Comparison of ENCODE assay signal across 8 cellular contexts in genomic region chr6:30720738-30721197, GRCh38. TPM values are rescaled to one million over a fixed set of nuclear protein-coding genes. Genes with fewer than 3 reads are reported as not detected.
A peak's percentile ranks its signal among the peaks of the same experiment; 100 is the strongest.
DNase-seq lines count a peak whose midpoint lies in the region; ATAC-seq lines count a peak whose summit lies in the region.

No MANE protein-coding gene starts in this region.

- H4K8ac ChIP-seq in mesendoderm (ENCODE audit: low read depth, low read length), result peak overlapping the region; percentile 67

- peaks cover 45% of the 10 kb centered on the region for H3K36me3 Mint-ChIP-seq in stimulated activated memory B cell treated with anti-CD40 and anti-IgM and Interleukin-4, amounts not matched to agents 10 μg/mL and 1 μg/mL and 100 μg/mL, for 72 hours

- peak overlapping the region; percentile 63 for H3K4me3 ChIP-seq in effector memory CD4-positive, alpha-beta T cell (ENCODE audit: insufficient read depth, low read depth, low read length, poor library complexity, severe bottlenecking)
- peak overlapping the region; percentile 95 for H3K4me3 ChIP-seq in mesendoderm (ENCODE audit: low read length)

- no peak overlapping the region for H2BK15ac ChIP-seq in mesendoderm (replicated peaks; ENCODE audit: low read depth)

- peaks cover 29% of the 10 kb centered on the region for H3K36me3 ChIP-seq in effector memory CD4-positive, alpha-beta T cell (ENCODE audit: control insufficient read depth, insufficient read depth, low read length)
- peaks cover 19% of the 10 kb centered on the region for H3K36me3 ChIP-seq in mesendoderm (ENCODE audit: control insufficient read depth, insufficient read depth, low read length)

- peak overlapping the region; percentile 73 for H2BK5ac ChIP-seq in mesendoderm (ENCODE audit: low read length)

- no peaks in the 10 kb centered on the region for H3K27me3 ChIP-seq in effector memory CD4-positive, alpha-beta T cell (replicated peaks; ENCODE audit: control insufficient read depth, insufficient read depth, low read length, poor library complexity, severe bottlenecking)
- no peaks in the 10 kb centered on the region for H3K27me3 ChIP-seq in mesendoderm (ENCODE audit: insufficient read depth, low read length, poor library complexity)

- no peaks in the 10 kb centered on the region for H3K9me3 ChIP-seq in effector memory CD4-positive, alpha-beta T cell (ENCODE audit: control insufficient read depth, low read length)

- no CpG with 5 or more reads among the region's 29 CpGs for WGBS in mesendoderm (ENCODE audit: extremely low coverage, insufficient coverage, low lambda C conversion rate)

- peak overlapping the region; percentile 94 for H3K4me3 Mint-ChIP-seq in stimulated activated memory B cell treated with anti-CD40 and anti-IgM and Interleukin-4, amounts not matched to agents 10 μg/mL and 1 μg/mL and 100 μg/mL, for 72 hours

- peak overlapping the region; percentile 96 for H3K56ac ChIP-seq in mesendoderm (ENCODE audit: low read length)

- H2AK5ac ChIP-seq in mesendoderm (ENCODE audit: low read length), result no peak overlapping the region

- H3K23ac ChIP-seq in mesendoderm (ENCODE audit: low read length), result peak overlapping the region; percentile 49

- peaks cover 41% of the 10 kb centered on the region for H3K79me2 ChIP-seq in mesendoderm (ENCODE audit: control insufficient read depth, insufficient read depth, low read length)

- DNase-seq in NCI-H1436 (lab: John Stamatoyannopoulos, UW), result peak; percentile 62
- DNase-seq in NCI-H1436 treated with DMSO at 0.1 percent for 48 hours (lab: John Stamatoyannopoulos, UW), result no peak
- DNase-seq in NCI-H524 (lab: John Stamatoyannopoulos, UW), result peak; percentile 41 to 71
- DNase-seq in activated CD4-positive, alpha-beta T cell treated with anti-CD3 and anti-CD28 coated beads, Interleukin-2, amount 50 U/mL, for 48 hours, result peak; percentile 70 to 76
- DNase-seq in effector memory CD4-positive, alpha-beta T cell, result peak in 1 of 3 donors; percentile 24
- peak; percentile 81 for DNase-seq in mesendoderm

- peak overlapping the region; percentile 86 for H3K4ac ChIP-seq in mesendoderm (ENCODE audit: low read depth, low read length)

- peak overlapping the region; percentile 85 for H3K27ac ChIP-seq in effector memory CD4-positive, alpha-beta T cell (ENCODE audit: insufficient read depth, low read length, poor library complexity, severe bottlenecking)
- H3K27ac ChIP-seq in mesendoderm (ENCODE audit: low read depth, low read length), result peak overlapping the region; percentile 90

- no peaks in the 10 kb centered on the region for H3K9me3 Mint-ChIP-seq in stimulated activated memory B cell treated with anti-CD40 and anti-IgM and Interleukin-4, amounts not matched to agents 10 μg/mL and 1 μg/mL and 100 μg/mL, for 72 hours

- peak overlapping the region; percentile 94 for H3K27ac Mint-ChIP-seq in stimulated activated memory B cell treated with anti-CD40 and anti-IgM and Interleukin-4, amounts not matched to agents 10 μg/mL and 1 μg/mL and 100 μg/mL, for 72 hours

- peaks cover 2% of the 10 kb centered on the region for H3K79me1 ChIP-seq in mesendoderm (ENCODE audit: low read length)

- no peak overlapping the region for H4K5ac ChIP-seq in mesendoderm (ENCODE audit: low read length)

- H3K27me3 Mint-ChIP-seq in stimulated activated memory B cell treated with anti-CD40 and anti-IgM and Interleukin-4, amounts not matched to agents 10 μg/mL and 1 μg/mL and 100 μg/mL, for 72 hours, result no peaks in the 10 kb centered on the region

- H3K4me1 Mint-ChIP-seq in stimulated activated memory B cell treated with anti-CD40 and anti-IgM and Interleukin-4, amounts not matched to agents 10 μg/mL and 1 μg/mL and 100 μg/mL, for 72 hours, result peaks cover 66% of the 10 kb centered on the region

- peak overlapping the region; percentile 34 for H2BK120ac ChIP-seq in mesendoderm (ENCODE audit: low read depth, low read length)

- peaks cover 17% of the 10 kb centered on the region for H3K4me1 ChIP-seq in effector memory CD4-positive, alpha-beta T cell (ENCODE audit: control insufficient read depth, insufficient read depth, low read length, poor library complexity, severe bottlenecking)
- H3K4me1 ChIP-seq in mesendoderm (ENCODE audit: control insufficient read depth, low read depth, low read length), result peaks cover 2% of the 10 kb centered on the region

- H3K4me2 ChIP-seq in mesendoderm (ENCODE audit: low read length), result no peak overlapping the region

- peak; percentile 22 for ATAC-seq in stimulated activated memory B cell treated with anti-CD40 and anti-IgM and Interleukin-4, amounts not matched to agents 10 μg/mL and 1 μg/mL and 100 μg/mL, for 72 hours
- ATAC-seq in HG02884 (IDR thresholded peaks at IDR 0.05; ENCODE audit: unreplicated experiment), result no peak

- H3K9ac ChIP-seq in mesendoderm (ENCODE audit: low read length), result peak overlapping the region; percentile 98

- H3K18ac ChIP-seq in mesendoderm (ENCODE audit: low read length), result peak overlapping the region; percentile 96

RNA-seq across cellular contexts. Expression of gene TUBB, which starts 0.6 kb away (rescaled TPM):
- 1,956 TPM for polyA plus RNA-seq in mesendoderm (2013, experiment 1 of 2)
- polyA plus RNA-seq in mesendoderm (2013, experiment 2 of 2), result 1,954 TPM

RNA-seq across cellular contexts. Expression of gene MDC1, which starts 3.7 kb away (rescaled TPM):
- 30.4 TPM for polyA plus RNA-seq in mesendoderm (2013, experiment 1 of 2)
- 29.4 TPM for polyA plus RNA-seq in mesendoderm (2013, experiment 2 of 2)

RNA-seq across cellular contexts. Expression of gene FLOT1, which starts 21.7 kb away (rescaled TPM):
- 70.7 TPM for polyA plus RNA-seq in mesendoderm (2013, experiment 1 of 2)
- 68.2 TPM for polyA plus RNA-seq in mesendoderm (2013, experiment 2 of 2)

RNA-seq across cellular contexts. Expression of gene IER3, which starts 23.6 kb away (rescaled TPM):
- polyA plus RNA-seq in mesendoderm (2013, experiment 1 of 2), result 285 TPM
- polyA plus RNA-seq in mesendoderm (2013, experiment 2 of 2), result 254 TPM

RNA-seq across cellular contexts. Expression of gene NRM, which starts 30.0 kb away (rescaled TPM):
- 49.8 TPM for polyA plus RNA-seq in mesendoderm (2013, experiment 1 of 2)
- polyA plus RNA-seq in mesendoderm (2013, experiment 2 of 2), result 49.7 TPM
